1 cellular context compared by ENCODE assay signal in genomic region chr1:9785406-9785805, GRCh38.
TF ChIP-seq lines count a peak whose summit lies in the region.

No MANE protein-coding gene starts in this region.

TF ChIP-seq in IMR-90, 13 proteins besides CTCF, POLR2A, EP300 and RAD21 (continued from another document):
- no peak for TF ChIP-seq ELK1 (IDR thresholded peaks at IDR 0.05; ENCODE audit: borderline replicate concordance, low read depth, low read length)
- TF ChIP-seq BHLHE40 (IDR thresholded peaks at IDR 0.05; ENCODE audit: low read depth, low read length): no peak
